1 cellular context compared by ENCODE assay signal in the genomic region with DNA sequence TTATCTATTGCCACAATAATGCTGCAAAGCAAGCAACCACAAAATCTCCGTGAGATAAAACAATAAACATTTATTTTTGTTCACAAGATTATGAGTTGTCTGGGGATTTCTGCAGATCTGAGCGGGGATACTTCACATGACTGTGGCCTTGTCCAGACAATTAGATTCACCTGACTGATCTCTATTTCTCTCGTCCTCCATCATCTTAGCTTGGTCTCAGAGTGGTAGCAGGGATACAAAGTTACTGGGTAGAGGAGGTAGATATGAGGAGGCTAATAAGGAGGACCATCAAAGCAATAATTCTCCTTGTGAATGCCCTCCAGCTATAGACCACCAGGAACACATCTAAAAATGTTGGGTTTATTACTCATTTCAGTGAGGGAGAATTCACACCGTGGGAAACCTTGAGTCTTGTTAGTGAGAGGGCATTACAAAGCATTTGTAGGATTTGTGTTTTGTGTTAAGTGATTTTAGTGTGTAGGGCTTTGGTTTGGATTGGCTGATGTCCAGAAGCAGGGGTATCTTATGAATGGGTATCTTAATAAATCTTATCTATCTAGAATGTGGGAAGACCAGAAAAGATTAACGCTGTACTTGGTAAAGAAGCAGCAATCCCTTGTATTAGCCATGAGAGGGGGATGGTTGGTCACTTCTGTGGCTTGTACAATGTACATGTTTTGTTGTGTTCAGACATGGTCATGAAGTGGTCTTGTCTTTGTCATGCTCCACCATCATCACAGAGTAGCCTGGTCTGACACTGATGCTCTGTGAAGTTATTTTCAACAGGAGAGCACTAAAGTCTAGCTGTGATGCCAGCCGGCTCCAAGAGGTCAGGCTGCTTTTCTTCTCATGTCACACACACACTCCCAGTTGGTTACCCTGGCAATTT.
TF ChIP-seq lines count a peak whose summit lies in the region.

No MANE protein-coding gene starts in this region.

TF ChIP-seq in H1, 55 proteins besides CTCF, POLR2A, EP300 and RAD21:
- TF ChIP-seq SIX5 (IDR thresholded peaks at IDR 0.05; ENCODE audit: low read depth, low read length), result no peak
- TF ChIP-seq, protein P1, sequence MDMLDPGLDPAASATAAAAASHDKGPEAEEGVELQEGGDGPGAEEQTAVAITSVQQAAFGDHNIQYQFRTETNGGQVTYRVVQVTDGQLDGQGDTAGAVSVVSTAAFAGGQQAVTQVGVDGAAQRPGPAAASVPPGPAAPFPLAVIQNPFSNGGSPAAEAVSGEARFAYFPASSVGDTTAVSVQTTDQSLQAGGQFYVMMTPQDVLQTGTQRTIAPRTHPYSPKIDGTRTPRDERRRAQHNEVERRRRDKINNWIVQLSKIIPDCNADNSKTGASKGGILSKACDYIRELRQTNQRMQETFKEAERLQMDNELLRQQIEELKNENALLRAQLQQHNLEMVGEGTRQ (IDR thresholded peaks at IDR 0.05; ENCODE audit: low read length), result no peak
